8 cellular contexts compared by ENCODE assay signal in the genomic region with DNA sequence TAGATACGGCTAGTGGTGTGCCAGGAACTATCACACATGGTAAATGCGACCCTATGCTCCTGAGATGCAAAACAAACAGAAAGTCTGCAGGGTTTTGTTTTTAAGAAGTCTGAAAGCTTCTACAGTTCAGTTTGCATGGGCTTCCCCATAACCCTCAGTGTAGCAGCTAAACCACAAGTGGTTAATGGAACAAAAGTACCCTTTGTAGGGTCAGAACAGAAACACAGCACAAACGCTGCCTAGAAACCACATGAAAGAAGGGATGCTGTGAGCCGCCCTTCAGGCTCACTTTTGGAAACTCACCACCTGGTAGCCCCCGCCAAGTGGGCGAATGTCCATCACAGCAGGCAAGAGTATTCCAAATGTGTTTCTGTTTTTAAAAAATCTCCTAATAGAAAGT. TPM values are rescaled to one million over a fixed set of nuclear protein-coding genes. Genes with fewer than 3 reads are reported as not detected.
DNase-seq lines count a peak whose midpoint lies in the region; ATAC-seq, FAIRE-seq and TF ChIP-seq lines count a peak whose summit lies in the region.

No MANE protein-coding gene starts in this region.

- no peaks in the 10 kb centered on the region for H3K36me3 ChIP-seq in CD4-positive, CD25-positive, alpha-beta regulatory T cell (ENCODE audit: control insufficient read depth, insufficient read depth, low read length)
- H3K36me3 ChIP-seq in GM12878 (ENCODE audit: control insufficient read depth in 2 of 2, insufficient read depth in 2 of 2, low read length in 1 of 2) (no peaks in the 10 kb centered on the region), heart left ventricle (no peaks in the 10 kb centered on the region)

- RAD21 ChIA-PET in GM12878 (lab: Charles Lee; ENCODE audit: unreplicated experiment): interaction anchor here (0.9 kb wide), 1 partner anchor 15 kb away, joined by 3 read pairs; no protein-coding TSS in a partner anchor

- H3K4me3 ChIP-seq in CD4-positive, CD25-positive, alpha-beta regulatory T cell (ENCODE audit: low read depth, low read length): no peak overlapping the region
- H3K4me3 ChIP-seq in GM12878: no peak overlapping the region
- H3K4me3 ChIP-seq in heart left ventricle: no peak overlapping the region

- peaks cover 0 to 12% (median 1%) of the 10 kb centered on the region in 4 donors for H3K4me1 Mint-ChIP-seq in CD4-positive, CD25-positive, alpha-beta regulatory T cell
- peaks cover 77% of the 10 kb centered on the region for H3K4me1 Mint-ChIP-seq in nephron progenitor cell

- peaks cover 7% of the 10 kb centered on the region for H3K27me3 ChIP-seq in CD4-positive, CD25-positive, alpha-beta regulatory T cell (ENCODE audit: control insufficient read depth, insufficient read depth, low read length)
- H3K27me3 ChIP-seq in GM12878 (replicated peaks in 1 of 2; ENCODE audit: control insufficient read depth in 2 of 2, insufficient read depth in 2 of 2, low read length in 1 of 2): no peaks in the 10 kb centered on the region
- H3K27me3 ChIP-seq in heart left ventricle: no peaks in the 10 kb centered on the region

- peak overlapping the region; percentile 61 for H3K4me2 ChIP-seq in GM12878 (ENCODE audit: control insufficient read depth, insufficient read depth)

- no peaks in the 10 kb centered on the region for H3K27me3 Mint-ChIP-seq in CD4-positive, CD25-positive, alpha-beta regulatory T cell
- no peaks in the 10 kb centered on the region for H3K27me3 Mint-ChIP-seq in nephron progenitor cell (ENCODE audit: low read depth, poor library complexity)

- 2% methylated on average over 6 of the region's 6 CpGs for WGBS in GM12878 (ENCODE audit: insufficient coverage, insufficient replicate concordance, low lambda C conversion rate, missing lambda C conversion rate)
- WGBS in heart left ventricle, 4 donors: 80 to 90% (median 83%) methylated on average over 6 of the region's 6 CpGs

- POLR2A ChIA-PET in GM12878 (lab: Charles Lee): no interaction called here

- TF ChIP-seq POLR2A in GM12878 (IDR thresholded peaks at IDR 0.05; ENCODE audit: low read depth, low read length) (no peak), heart left ventricle (IDR thresholded peaks at IDR 0.05) (no peak)

- intact Hi-C loops in GM12878 (cut with micrococcal nuclease; ENCODE audit: unreplicated experiment): loop anchor here (5.0 kb wide), 1 partner anchor 51 kb away; no protein-coding TSS in a partner anchor
- intact Hi-C loops in heart left ventricle (cut with DNase I): no loop called here

- no peaks in the 10 kb centered on the region for H3K9me3 Mint-ChIP-seq in CD4-positive, CD25-positive, alpha-beta regulatory T cell
- H3K9me3 Mint-ChIP-seq in nephron progenitor cell: no peaks in the 10 kb centered on the region

- CTCF ChIA-PET in GM12878 (lab: Yijun Ruan, JAX): interaction anchor here (4.5 kb wide), 1 partner anchor 53 kb away, joined by 24 read pairs; no protein-coding TSS in a partner anchor

- no peaks in the 10 kb centered on the region for H3K9me3 ChIP-seq in CD4-positive, CD25-positive, alpha-beta regulatory T cell (ENCODE audit: control insufficient read depth in 2 of 2, low read length in 2 of 2)
- H3K9me3 ChIP-seq in GM12878 (replicated peaks; ENCODE audit: control insufficient read depth, insufficient read depth, low read length) (no peaks in the 10 kb centered on the region; the same call in 2 of the 3 replicates), heart left ventricle (no peaks in the 10 kb centered on the region)

- ATAC-seq in CD4-positive, CD25-positive, alpha-beta regulatory T cell (ENCODE audit: low read depth in 2 of 2): no peak
- peak; percentile 97 for ATAC-seq in GM19395 (IDR thresholded peaks at IDR 0.05; ENCODE audit: unreplicated experiment)
- peak; percentile 86 for ATAC-seq in HG03196 (IDR thresholded peaks at IDR 0.05; ENCODE audit: unreplicated experiment)
- peak; percentile 92 for ATAC-seq in GM12878
- ATAC-seq in heart left ventricle: no peak

- H3K4me1 ChIP-seq in CD4-positive, CD25-positive, alpha-beta regulatory T cell (ENCODE audit: control insufficient read depth, insufficient read depth, low read length, poor library complexity, severe bottlenecking): peaks cover 5% of the 10 kb centered on the region
- H3K4me1 ChIP-seq in GM12878 (ENCODE audit: control insufficient read depth, insufficient read depth, low read length) (peaks cover 29% of the 10 kb centered on the region), heart left ventricle (peaks cover 0 to 65% (median 41%) of the 10 kb centered on the region in 12 donors)

- peak; percentile 95 to 97 for TF ChIP-seq EP300 in GM12878 (IDR thresholded peaks at IDR 0.05; ENCODE audit: borderline replicate concordance in 1 of 2, control insufficient read depth in 1 of 2, low read depth in 2 of 2, low read length in 2 of 2)

- no TSS peak for BruUV-seq in GM12878 (replicated peaks; lab: Mats Ljungman, UMichigan)

- no peak overlapping the region for H3K4me3 Mint-ChIP-seq in CD4-positive, CD25-positive, alpha-beta regulatory T cell
- H3K4me3 Mint-ChIP-seq in nephron progenitor cell: no peak overlapping the region

- peak overlapping the region in 1 of 3 donors; percentile 34 for H3K27ac Mint-ChIP-seq in CD4-positive, CD25-positive, alpha-beta regulatory T cell
- H3K27ac Mint-ChIP-seq in nephron progenitor cell: no peak overlapping the region

- no peaks in the 10 kb centered on the region for H3K79me2 ChIP-seq in GM12878 (ENCODE audit: control insufficient read depth, insufficient read depth, low read length)

- no peak overlapping the region for H3K9ac ChIP-seq in GM12878 (ENCODE audit: control insufficient read depth, insufficient read depth, low read length)

- H3K36me3 Mint-ChIP-seq in CD4-positive, CD25-positive, alpha-beta regulatory T cell: no peaks in the 10 kb centered on the region
- H3K36me3 Mint-ChIP-seq in nephron progenitor cell (ENCODE audit: low read depth): peaks cover 26% of the 10 kb centered on the region

- H4K20me1 ChIP-seq in GM12878 (ENCODE audit: control insufficient read depth, insufficient read depth): no peaks in the 10 kb centered on the region

- no peak overlapping the region for H3K27ac ChIP-seq in CD4-positive, CD25-positive, alpha-beta regulatory T cell (ENCODE audit: insufficient read depth, low read length, poor library complexity, severe bottlenecking)
- H3K27ac ChIP-seq in GM12878 (ENCODE audit: control insufficient read depth, insufficient read depth) (peak overlapping the region; percentile 20; the same call in 1 of the 2 replicates), heart left ventricle (no peak overlapping the region)

- TF ChIP-seq CTCF in GM12878 (IDR thresholded peaks at IDR 0.05 in 2 of 3, conservative IDR thresholded peaks at IDR 0.05 in 1 of 3; ENCODE audit: control insufficient read depth in 2 of 3, extremely low read depth in 1 of 3, insufficient read depth in 1 of 3, low read depth in 3 of 3, low read length in 3 of 3) (no peak), nephron progenitor cell (IDR thresholded peaks at IDR 0.05) (no peak), heart left ventricle (IDR thresholded peaks at IDR 0.05) (no peak)

- peak; percentile 99 for FAIRE-seq in GM12878 (lab: Jason Lieb, UNC)

- SMC1A ChIA-PET in GM12878 (lab: Charles Lee; ENCODE audit: uncharacterized antibody, unreplicated experiment): interaction anchor here (0.8 to 1.4 kb wide), 3 partner anchors 11 to 52 kb away, joined by 3 read pairs; no protein-coding TSS in a partner anchor

- in situ Hi-C loops in GM12878 (cut with MboI): no loop called here

- peak in 2 of 3 donors; percentile 6 to 12 for DNase-seq in CD4-positive, CD25-positive, alpha-beta regulatory T cell
- DNase-seq in GM12878 (ENCODE audit: low read depth, low spot score) (peak; percentile 84), DMS153 treated with DMSO at 0.1 percent for 48 hours (lab: John Stamatoyannopoulos, UW; ENCODE audit: unreplicated experiment) (no peak), nephron progenitor cell (no peak), SHP77 treated with DMSO at 0.1 percent for 48 hours (lab: John Stamatoyannopoulos, UW) (no peak), heart left ventricle (no peak)

- H2AFZ ChIP-seq in GM12878 (ENCODE audit: control insufficient read depth, low read depth, low read length): no peak overlapping the region

- TF ChIP-seq RAD21 in GM12878 (IDR thresholded peaks at IDR 0.05; ENCODE audit: insufficient read depth, low read depth, low read length): no peak; the same call in 1 of the 2 replicates

TF ChIP-seq in GM12878, 131 proteins besides CTCF, POLR2A, EP300 and RAD21 (continues in another document):
- TF ChIP-seq TCF7 (IDR thresholded peaks at IDR 0.05; ENCODE audit: borderline replicate concordance) (peak; percentile 100), RELA (IDR thresholded peaks at IDR 0.05; ENCODE audit: borderline replicate concordance, partially characterized antibody) (no peak), NFIC (IDR thresholded peaks at IDR 0.05; ENCODE audit: low read depth, low read length) (peak; percentile 91), PML (IDR thresholded peaks at IDR 0.05; ENCODE audit: low read length) (no peak), PAX5 (IDR thresholded peaks at IDR 0.05; ENCODE audit: borderline replicate concordance, low read depth, low read length) (peak; percentile 91), CREB1 (IDR thresholded peaks at IDR 0.05; ENCODE audit: low read depth) (peak; percentile 60; the same call in 1 of the 2 replicates)

RNA-seq across cellular contexts. Expression of a gene that starts 46.2 kb away (rescaled TPM):
- total RNA-seq in CD4-positive, CD25-positive, alpha-beta regulatory T cell: 1.7 TPM
- polyA plus RNA-seq in CD4-positive, CD25-positive, alpha-beta regulatory T cell: under 1 TPM in 1 of 4 donors, not detected in 3; 0.08 TPM
- not detected in 2 replicates for total RNA-seq in GM12878 (2013; cell fraction: nucleolus; rRNA removed)
- 0.05 and 0.06 TPM in 2 replicates for total RNA-seq in GM12878 (2014; rRNA removed)
- not detected in 2 replicates for total RNA-seq in GM12878 (2014; rRNA removed; fragmentation: Illumina TruSeq; extraction: Trizol)
- total RNA-seq in GM12878 (2021): 0.13 and 0.51 TPM in 2 replicates
- polyA plus RNA-seq in GM12878 (2011; ENCODE audit: low read depth): not detected
- polyA plus RNA-seq in GM12878 (2011; rRNA removed): 0.13 and 0.31 TPM in 2 replicates
- polyA plus RNA-seq in GM12878 (2011; cell fraction: cytosol; rRNA removed): 0.10 and 0.17 TPM in 2 replicates
- polyA plus RNA-seq in GM12878 (2011; cell fraction: nucleus; rRNA removed): 0.15 TPM in 2 replicates
- polyA plus RNA-seq in GM12878 (2012): not detected in 2 replicates
- not detected in 2 replicates for polyA plus RNA-seq in GM12878 (2014; fragmentation: Illumina TruSeq; extraction: Trizol)
- polyA plus RNA-seq in GM12878 (2014; fragmentation: Nextera tagmentation; extraction: Ambion mirVana): not detected
- polyA plus RNA-seq in GM12878 (2014; rRNA removed): 0.05 TPM in 1 of 2 replicates, not detected in the other
- polyA plus RNA-seq in GM12878 (2016; fragmentation: Nextera tagmentation; extraction: Ambion mirVana): not detected
- 0.26 and 0.59 TPM in 2 replicates for polyA minus RNA-seq in GM12878 (2011; rRNA and poly(A)+ RNA removed)
- polyA minus RNA-seq in GM12878 (2011; cell fraction: cytosol; rRNA and poly(A)+ RNA removed): 0.31 and 0.53 TPM in 2 replicates
- polyA minus RNA-seq in GM12878 (2011; cell fraction: nucleus; rRNA and poly(A)+ RNA removed): 0.10 and 0.12 TPM in 2 replicates
- total RNA-seq in heart left ventricle: 10 to 100 TPM; 26.3 to 54.6 (median 38.0) TPM
- polyA plus RNA-seq in heart left ventricle: 1 to 10 TPM; 9.2 to 9.9 TPM

Comparison
In these comparisons a context has a peak if more than half of its experiments do, and no peak if none do; other contexts are left out.
1. ATAC-seq: peak in GM19395 (single experiment), HG03196 (single experiment) and GM12878 (single experiment); none in CD4-positive, CD25-positive, alpha-beta regulatory T cell (0 of 2) and heart left ventricle (0 of 4).
2. DNase-seq: peak in CD4-positive, CD25-positive, alpha-beta regulatory T cell (2 of 3) and GM12878 (single experiment); none in DMS153 treated with DMSO at 0.1 percent for 48 hours (single experiment), nephron progenitor cell (single experiment), SHP77 treated with DMSO at 0.1 percent for 48 hours (single experiment) and heart left ventricle (0 of 5).
3. RNA of a gene that starts 46.2 kb away (total RNA-seq): 26.3 to 54.6 TPM in heart left ventricle; 1.7 TPM in CD4-positive, CD25-positive, alpha-beta regulatory T cell (single experiment) and 0.05 to 0.51 TPM in GM12878; every median in the first group is over 10 times any median in the second.